In the genomic region with DNA sequence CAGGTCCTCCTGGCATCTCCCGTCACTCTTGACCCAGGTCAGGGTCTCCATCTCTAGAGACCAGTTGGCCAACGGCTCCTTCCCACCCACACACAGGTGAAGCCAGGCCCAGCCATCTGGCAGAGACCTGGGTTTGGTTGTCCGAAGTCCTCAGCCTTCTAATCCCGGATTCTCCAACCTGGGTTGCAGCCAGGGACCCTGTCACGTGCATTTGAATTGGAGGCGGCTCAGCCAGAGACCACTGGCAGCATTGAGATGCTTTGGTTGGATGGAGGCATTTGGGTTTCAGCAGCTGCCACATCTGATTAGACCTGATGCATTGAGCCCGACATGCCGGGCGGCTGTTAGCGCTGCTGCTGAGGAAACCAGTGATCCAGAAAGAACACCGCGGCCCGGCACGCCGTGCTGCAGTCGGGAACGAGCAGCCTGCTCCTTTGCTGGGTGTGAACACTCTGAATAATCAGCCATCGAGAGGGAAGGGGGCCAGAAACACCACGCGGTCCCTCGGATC, we compare ENCODE assay signal across 15 cellular contexts.
DNase-seq lines count a peak whose midpoint lies in the region; FAIRE-seq and TF ChIP-seq lines count a peak whose summit lies in the region.
"Had no signal": no experiment of that assay in that cellular context is flagged by ENCODE, and none has a peak within 500 bp of the region (broad histone marks: within the 10 kb centered on the region; RNA-seq: fewer than 3 reads in every experiment).

No MANE protein-coding gene starts in this region.

- H3K14ac ChIP-seq in H1 (ENCODE audit: insufficient read length) (no peak overlapping the region), neuronal stem cell (ENCODE audit: low read length) (no peak overlapping the region)

- TF ChIP-seq POLR2A in H1 (IDR thresholded peaks at IDR 0.05; ENCODE audit: control extremely low read depth in 1 of 2, low read depth in 2 of 2, low read length in 2 of 2) (no peak), tibial nerve (IDR thresholded peaks at IDR 0.05) (no peak)

- no peak overlapping the region for H3K56ac ChIP-seq in H1 (replicated peaks; ENCODE audit: insufficient read length, low read depth, low read length)

- no peak overlapping the region for H2BK5ac ChIP-seq in H1 (ENCODE audit: low read depth, low read length)
- H2BK5ac ChIP-seq in neuronal stem cell (ENCODE audit: low read length), result no peak overlapping the region

- H3K4me1 ChIP-seq in BLaER1 (peaks cover 90% of the 10 kb centered on the region), H1 (replicated peaks in 1 of 4; ENCODE audit: control insufficient read depth in 3 of 4, insufficient read depth in 4 of 4, low read length in 3 of 4) (peaks cover 0 to 3% (median 0%) of the 10 kb centered on the region in 4 experiments; a peak in 2 of 7 replicates), neuronal stem cell (ENCODE audit: control insufficient read depth in 2 of 2, insufficient read depth in 1 of 2, low read depth in 1 of 2, low read length in 2 of 2) (peaks cover 0 to 3% of the 10 kb centered on the region in 2 donors), tibial nerve (peaks cover 0 to 9% (median 0%) of the 10 kb centered on the region in 4 donors)
- H3K4me1 ChIP-seq: colonic mucosa had no signal

- H2AK5ac ChIP-seq in H1 (ENCODE audit: low read depth, low read length) (no peak overlapping the region), neuronal stem cell (ENCODE audit: low read depth, low read length) (no peak overlapping the region)

- H3K9me3 ChIP-seq in BLaER1 (peaks cover 5% of the 10 kb centered on the region), H1 (ENCODE audit: insufficient read depth in 2 of 2, low read depth in 1 of 2, low read length in 1 of 2) (peaks cover 0 to 6% of the 10 kb centered on the region in 2 experiments; a peak in 3 of 4 replicates), neuronal stem cell (replicated peaks in 1 of 2; ENCODE audit: control insufficient read depth in 2 of 2, insufficient read depth in 1 of 2, low read depth in 1 of 2, low read length in 2 of 2) (peaks cover 0 to 10% of the 10 kb centered on the region in 2 donors), tibial nerve (peaks cover 0 to 5% (median 0%) of the 10 kb centered on the region in 4 donors)
- H3K9me3 ChIP-seq: colonic mucosa had no signal

- H4K91ac ChIP-seq in H1 (replicated peaks; ENCODE audit: insufficient read length, low read length) (no peak overlapping the region), neuronal stem cell (ENCODE audit: low read depth, low read length, poor library complexity) (no peak overlapping the region)

- H2BK15ac ChIP-seq in H1 (ENCODE audit: low read length) (no peak overlapping the region), neuronal stem cell (ENCODE audit: low read length) (peak overlapping the region; percentile 42)

- peak overlapping the region; percentile 76 for H3K27ac ChIP-seq in BLaER1
- no peak overlapping the region for H3K27ac ChIP-seq in H1 (ENCODE audit: low read depth, low read length)
- H3K27ac ChIP-seq in neuronal stem cell (replicated peaks; ENCODE audit: low read length), result no peak overlapping the region
- no peak overlapping the region for H3K27ac ChIP-seq in tibial nerve
- H3K27ac ChIP-seq: colonic mucosa had no signal

- FAIRE-seq in H1 (lab: Jason Lieb, UNC) (no peak), GM19239 (lab: Jason Lieb, UNC) (no peak)
- FAIRE-seq: GM12878 had no signal

- no peak overlapping the region for H3K4ac ChIP-seq in H1 (replicated peaks; ENCODE audit: insufficient read length, low read depth, low read length)
- H3K4ac ChIP-seq in neuronal stem cell (ENCODE audit: low read length), result no peak overlapping the region

- H4K8ac ChIP-seq in H1 (ENCODE audit: extremely low read depth, insufficient read depth, low read length), result no peak overlapping the region
- no peak overlapping the region for H4K8ac ChIP-seq in neuronal stem cell (ENCODE audit: low read depth, low read length)

- no peaks in the 10 kb centered on the region for H3K79me2 ChIP-seq in H1 (ENCODE audit: control insufficient read depth in 1 of 2, insufficient read depth in 2 of 2, low read length in 2 of 2)

- CTCF ChIA-PET in H1 (lab: Charles Lee; ENCODE audit: partially characterized antibody), result interaction anchor here (1.0 kb wide), 1 partner anchor 37 kb away, joined by 4 read pairs; no protein-coding TSS in a partner anchor

- POLR2A ChIA-PET in H1 (lab: Charles Lee; ENCODE audit: partially characterized antibody), result no interaction called here

- TF ChIP-seq CTCF in H1 (IDR thresholded peaks at IDR 0.05; ENCODE audit: control extremely low read depth in 1 of 3, insufficient read depth in 1 of 3, low read depth in 1 of 3, low read length in 3 of 3), result no peak
- no peak for TF ChIP-seq CTCF in tibial nerve (IDR thresholded peaks at IDR 0.05)

- no peaks in the 10 kb centered on the region for H3K23me2 ChIP-seq in H1 (ENCODE audit: low read depth, low read length)

- H3K9ac ChIP-seq in BLaER1 (peak overlapping the region; percentile 64), H1 (replicated peaks in 1 of 4; ENCODE audit: extremely low read depth in 1 of 4, low read depth in 3 of 4, low read length in 3 of 4) (no peak overlapping the region), neuronal stem cell (ENCODE audit: low read depth, low read length, poor library complexity) (no peak overlapping the region)

- H2BK12ac ChIP-seq in H1 (ENCODE audit: low read depth, low read length) (no peak overlapping the region), neuronal stem cell (ENCODE audit: low read length) (no peak overlapping the region)

- H2BK20ac ChIP-seq in H1 (ENCODE audit: low read length), result no peak overlapping the region

- TF ChIP-seq RAD21 in H1 (IDR thresholded peaks at IDR 0.05 in 1 of 2, conservative IDR thresholded peaks at IDR 0.05 in 1 of 2; ENCODE audit: low read depth in 2 of 2, low read length in 2 of 2), result no peak

- no peak overlapping the region; the same call in 1 of the 2 replicates for H3K18ac ChIP-seq in H1 (ENCODE audit: extremely low read depth, low read length)
- H3K18ac ChIP-seq in neuronal stem cell (ENCODE audit: low read length), result peak overlapping the region; percentile 78

- H3K23ac ChIP-seq in H1 (ENCODE audit: insufficient read length) (no peak overlapping the region), neuronal stem cell (ENCODE audit: low read depth, low read length, poor library complexity) (no peak overlapping the region)

- H3K4me2 ChIP-seq in BLaER1 (peak overlapping the region; percentile 87), H1 (ENCODE audit: insufficient read depth in 1 of 2, low read depth in 2 of 2, low read length in 2 of 2) (no peak overlapping the region), neuronal stem cell (ENCODE audit: insufficient read depth, low read length, poor library complexity, severe bottlenecking) (no peak overlapping the region)

- H2AFZ ChIP-seq in H1 (ENCODE audit: low read length) (0 out of 2 replicates have a peak overlapping the region, but pooled peaks have one; percentile 62), neuronal stem cell (ENCODE audit: low read length) (no peak overlapping the region)

- H3K79me1 ChIP-seq in H1 (ENCODE audit: low read depth, low read length) (no peaks in the 10 kb centered on the region), neuronal stem cell (ENCODE audit: low read depth, low read length) (no peaks in the 10 kb centered on the region)

- H3K27me3 ChIP-seq in BLaER1 (peaks cover 7% of the 10 kb centered on the region; the same call in 1 of the 2 replicates), H1 (replicated peaks in 1 of 4; ENCODE audit: control insufficient read depth in 3 of 4, extremely low read depth in 1 of 4, insufficient read depth in 3 of 4, low read length in 3 of 4) (peaks cover 1 to 13% (median 7%) of the 10 kb centered on the region in 4 experiments; a peak in 6 of 7 replicates), neuronal stem cell (ENCODE audit: control insufficient read depth in 3 of 3, insufficient read depth in 3 of 3, low read depth in 1 of 3, low read length in 3 of 3) (peaks cover 0 to 19% (median 3%) of the 10 kb centered on the region in 3 experiments), tibial nerve (peaks cover 0 to 30% of the 10 kb centered on the region in 2 donors)
- H3K27me3 ChIP-seq: colonic mucosa had no signal

- WGBS in H1 (ENCODE audit: extremely low coverage in 1 of 2, insufficient coverage in 1 of 2, insufficient read length in 1 of 2, insufficient replicate concordance in 2 of 2, low coverage in 1 of 2, low lambda C conversion rate in 2 of 2, missing lambda C conversion rate in 1 of 2), 2 experiments, result 88% methylated on average over 19 of the region's 21 CpGs; no CpG with 5 or more reads in 1 of the 2 experiments
- WGBS in neuronal stem cell (ENCODE audit: extremely low coverage in 2 of 2, insufficient read length in 2 of 2, insufficient replicate concordance in 1 of 2), 2 donors, result no CpG with 5 or more reads among the region's 21 CpGs
- WGBS in tibial nerve, 2 donors, result 76 to 82% methylated on average over 20 to 21 of the region's 21 CpGs

- DNase-seq in Ammon's horn (ENCODE audit: low spot score) (peak; percentile 69), H1 (ENCODE audit: low read depth in 1 of 2, low spot score in 2 of 2) (peak in 1 of 2 experiments; percentile 38), neuronal stem cell (ENCODE audit: low spot score) (no peak), tibial nerve (ENCODE audit: low spot score in 2 of 2) (no peak), NCI-H1436 treated with DMSO at 0.1 percent for 48 hours (lab: John Stamatoyannopoulos, UW) (no peak), GM19239 (ENCODE audit: insufficient read length, low spot score) (no peak)
- DNase-seq: activated CD4-positive, alpha-beta memory T cell treated with anti-CD3 and anti-CD28 coated beads for 36 hours; colonic mucosa; GF-D8; hippocampal formation; NCI-H2029; SHP77; stimulated activated CD4-positive, alpha-beta T cell treated with anti-CD3 and anti-CD28 coated beads, Interleukin-2, amount 100 ng/mL, for 48 hours had no signal

- H2BK120ac ChIP-seq in H1 (replicated peaks; ENCODE audit: low read depth, low read length) (no peak overlapping the region), neuronal stem cell (ENCODE audit: low read depth, low read length) (no peak overlapping the region)

- TF ChIP-seq EP300 in H1 (IDR thresholded peaks at IDR 0.05; ENCODE audit: borderline replicate concordance in 1 of 2, low read depth in 2 of 2, low read length in 2 of 2) (no peak), tibial nerve (IDR thresholded peaks at IDR 0.05) (no peak)

- H4K20me1 ChIP-seq in BLaER1 (no peaks in the 10 kb centered on the region), H1 (replicated peaks in 1 of 2; ENCODE audit: control insufficient read depth in 1 of 2, insufficient read depth in 2 of 2, low read length in 2 of 2) (no peaks in the 10 kb centered on the region)

- no peak overlapping the region for H4K5ac ChIP-seq in H1 (ENCODE audit: insufficient read length, low read depth, low read length)

- no peak overlapping the region for H3K4me3 ChIP-seq in BLaER1
- H3K4me3 ChIP-seq in H1 (ENCODE audit: extremely low read depth in 1 of 4, insufficient read depth in 2 of 4, low read depth in 3 of 4, low read length in 4 of 4), result no peak overlapping the region
- H3K4me3 ChIP-seq in neuronal stem cell (ENCODE audit: low read length in 2 of 2), result no peak overlapping the region
- H3K4me3 ChIP-seq in tibial nerve, result no peak overlapping the region
- H3K4me3 ChIP-seq: colonic mucosa, GM12878 had no signal

- no peaks in the 10 kb centered on the region for H3K36me3 ChIP-seq in BLaER1
- no peaks in the 10 kb centered on the region for H3K36me3 ChIP-seq in H1 (ENCODE audit: control insufficient read depth in 2 of 4, insufficient read depth in 4 of 4, low read length in 3 of 4)
- no peaks in the 10 kb centered on the region for H3K36me3 ChIP-seq in neuronal stem cell (replicated peaks in 1 of 2; ENCODE audit: control insufficient read depth in 2 of 2, insufficient read depth in 2 of 2, low read length in 2 of 2)
- no peaks in the 10 kb centered on the region for H3K36me3 ChIP-seq in tibial nerve
- H3K36me3 ChIP-seq: colonic mucosa had no signal
